Comparison of ENCODE assay signal across 2 cellular contexts in the genomic region with DNA sequence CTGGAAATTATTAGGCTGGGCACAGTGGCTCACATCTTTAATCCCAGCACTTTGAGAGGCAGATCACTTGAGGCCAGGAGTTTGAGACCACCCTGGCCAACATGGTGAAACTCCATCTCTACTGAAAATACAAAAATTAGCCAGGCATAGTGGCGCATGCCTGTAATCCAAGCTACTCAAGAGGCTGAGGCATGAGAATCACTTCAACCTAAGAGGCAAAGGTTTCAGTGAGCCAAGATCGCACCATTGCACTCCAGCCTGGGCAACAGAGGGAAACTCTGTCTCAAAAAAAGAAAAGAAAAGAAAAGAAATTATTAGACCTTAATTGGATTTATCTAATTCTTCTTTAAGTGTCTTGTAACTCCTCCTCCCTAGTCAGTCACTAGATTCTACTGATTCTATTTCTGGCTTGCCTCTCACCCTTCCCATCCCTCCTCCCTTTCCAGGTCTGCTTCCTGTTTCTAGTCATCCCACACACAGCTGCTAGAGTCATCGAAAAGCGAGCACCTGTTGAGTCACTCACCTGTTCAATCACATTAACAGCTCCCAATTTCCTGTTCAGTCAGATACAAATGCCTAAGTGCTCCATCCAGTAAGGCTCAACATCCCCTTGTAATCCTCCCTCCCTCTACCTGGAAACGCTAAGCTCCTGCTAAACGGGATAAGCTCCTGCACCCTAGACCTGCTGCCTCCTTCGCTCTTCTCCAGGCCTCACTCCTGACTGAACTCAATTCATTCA.
TF ChIP-seq lines count a peak whose summit lies in the region.

No MANE protein-coding gene starts in this region.

TF ChIP-seq in HCT116, 20 proteins besides CTCF, POLR2A, EP300 and RAD21 (continued from another document):
- TF ChIP-seq ZFX (IDR thresholded peaks at IDR 0.05) (no peak), SRF (IDR thresholded peaks at IDR 0.05; ENCODE audit: low read depth) (peak; percentile 80; the same call in 1 of the 2 replicates), ZNF274 (IDR thresholded peaks at IDR 0.05; ENCODE audit: low read depth, low read length) (no peak), CBX3 (IDR thresholded peaks at IDR 0.05; ENCODE audit: low read depth) (peak; percentile 99), SIN3A (IDR thresholded peaks at IDR 0.05; ENCODE audit: low read depth) (peak; percentile 39; the same call in 1 of the 2 replicates), FOSL1 (IDR thresholded peaks at IDR 0.05; ENCODE audit: low read depth) (peak; percentile 87), JUND (IDR thresholded peaks at IDR 0.05) (peak; percentile 92)

TF ChIP-seq in SK-N-SH, 30 proteins besides CTCF, POLR2A, EP300 and RAD21 (continued from another document):
- TF ChIP-seq, protein P1, sequence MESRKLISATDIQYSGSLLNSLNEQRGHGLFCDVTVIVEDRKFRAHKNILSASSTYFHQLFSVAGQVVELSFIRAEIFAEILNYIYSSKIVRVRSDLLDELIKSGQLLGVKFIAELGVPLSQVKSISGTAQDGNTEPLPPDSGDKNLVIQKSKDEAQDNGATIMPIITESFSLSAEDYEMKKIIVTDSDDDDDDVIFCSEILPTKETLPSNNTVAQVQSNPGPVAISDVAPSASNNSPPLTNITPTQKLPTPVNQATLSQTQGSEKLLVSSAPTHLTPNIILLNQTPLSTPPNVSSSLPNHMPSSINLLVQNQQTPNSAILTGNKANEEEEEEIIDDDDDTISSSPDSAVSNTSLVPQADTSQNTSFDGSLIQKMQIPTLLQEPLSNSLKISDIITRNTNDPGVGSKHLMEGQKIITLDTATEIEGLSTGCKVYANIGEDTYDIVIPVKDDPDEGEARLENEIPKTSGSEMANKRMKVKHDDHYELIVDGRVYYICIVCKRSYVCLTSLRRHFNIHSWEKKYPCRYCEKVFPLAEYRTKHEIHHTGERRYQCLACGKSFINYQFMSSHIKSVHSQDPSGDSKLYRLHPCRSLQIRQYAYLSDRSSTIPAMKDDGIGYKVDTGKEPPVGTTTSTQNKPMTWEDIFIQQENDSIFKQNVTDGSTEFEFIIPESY (IDR thresholded peaks at IDR 0.05; ENCODE audit: borderline replicate concordance, low read depth): no peak
